In the genomic region with DNA sequence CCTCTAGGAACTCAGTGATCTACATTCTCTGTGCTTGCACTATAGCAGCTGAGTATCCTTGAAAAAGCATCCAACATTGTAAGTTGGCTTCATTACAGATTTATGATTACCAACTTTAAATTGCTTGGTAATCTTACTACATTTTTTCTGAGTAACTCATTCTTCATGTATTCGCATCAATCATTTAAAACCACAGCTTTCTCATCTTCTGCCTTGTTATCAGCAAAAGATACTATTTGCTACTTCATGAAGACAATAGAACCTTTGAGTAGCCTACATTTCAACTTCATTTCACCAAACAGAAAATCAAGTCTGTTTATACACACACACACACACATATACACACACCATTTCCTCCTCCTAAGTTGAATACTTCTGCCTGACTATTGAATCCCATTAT, we compare ENCODE assay signal across 23 cellular contexts. TPM values are rescaled to one million over a fixed set of nuclear protein-coding genes. Genes with fewer than 3 reads are reported as not detected.
DNase-seq lines count a peak whose midpoint lies in the region; ATAC-seq and TF ChIP-seq lines count a peak whose summit lies in the region.
"Had no signal": no experiment of that assay in that cellular context is flagged by ENCODE, and none has a peak within 500 bp of the region (broad histone marks: within the 10 kb centered on the region; RNA-seq: fewer than 3 reads in every experiment).

No MANE protein-coding gene starts in this region.

- POLR2A ChIA-PET in PC-3 (lab: Charles Lee; ENCODE audit: unreplicated experiment) = no interaction called here

- H3K27me3 Mint-ChIP-seq in Calu3 (ENCODE audit: unreplicated experiment) (no peaks in the 10 kb centered on the region), type B pancreatic cell (no peaks in the 10 kb centered on the region)
- H3K27me3 Mint-ChIP-seq: CD4-positive, CD25-positive, alpha-beta regulatory T cell had no signal

- H3K4me1 Mint-ChIP-seq in Calu3 (ENCODE audit: low read depth, unreplicated experiment) = peaks cover 41% of the 10 kb centered on the region
- H3K4me1 Mint-ChIP-seq in type B pancreatic cell (ENCODE audit: unreplicated experiment) = no peaks in the 10 kb centered on the region
- H3K4me1 Mint-ChIP-seq: CD4-positive, CD25-positive, alpha-beta regulatory T cell had no signal

- no peaks in the 10 kb centered on the region for H3K27me3 ChIP-seq in PC-3 (ENCODE audit: low read length)

- H4K20me1 ChIP-seq in PC-3 (ENCODE audit: low read length) = no peaks in the 10 kb centered on the region

- no peaks in the 10 kb centered on the region for H3F3A ChIP-seq in PC-3 (ENCODE audit: low read length, unreplicated experiment)

- H3K9ac ChIP-seq in PC-3 (ENCODE audit: low read length) = no peak overlapping the region

- H3K4me3 Mint-ChIP-seq in Calu3 (ENCODE audit: low read depth, unreplicated experiment) (no peak overlapping the region), type B pancreatic cell (no peak overlapping the region)
- H3K4me3 Mint-ChIP-seq: CD4-positive, CD25-positive, alpha-beta regulatory T cell had no signal

- TF ChIP-seq CTCF in Calu3 (IDR thresholded peaks at IDR 0.05; ENCODE audit: unreplicated experiment) (no peak), PC-3 (conservative IDR thresholded peaks at IDR 0.05; ENCODE audit: low read depth, low read length) (no peak), choroid plexus epithelial cell (conservative IDR thresholded peaks at IDR 0.05; ENCODE audit: low read depth, low read length) (no peak), type B pancreatic cell (conservative IDR thresholded peaks at IDR 0.05) (no peak)

- no peak overlapping the region for H3K27ac ChIP-seq in PC-3 (ENCODE audit: low read length)

- H3K4me3 ChIP-seq in PC-3 (ENCODE audit: low read length) (no peak overlapping the region), choroid plexus epithelial cell (ENCODE audit: low read depth, low read length) (no peak overlapping the region)
- H3K4me3 ChIP-seq: K562 had no signal

- H3K4me2 ChIP-seq in PC-3 (ENCODE audit: low read length) = no peak overlapping the region

- CTCF ChIA-PET in Calu3 (lab: Charles Lee) (no interaction called here), PC-3 (lab: Charles Lee) (no interaction called here)

- H3K4me1 ChIP-seq in PC-3 (ENCODE audit: insufficient read depth, low read length) = no peaks in the 10 kb centered on the region; the same call in 1 of the 2 replicates

- no peak for ATAC-seq in PC-3
- ATAC-seq: K562, Right ventricle myocardium inferior had no signal

- intact Hi-C loops in Calu3 (cut with micrococcal nuclease; ENCODE audit: unreplicated experiment) (loop anchor here (2.0 kb wide), 1 partner anchor 15 kb away; no protein-coding TSS in a partner anchor), PC-3 (cut with micrococcal nuclease) (no loop called here)

- no peaks in the 10 kb centered on the region for H3K36me3 ChIP-seq in PC-3 (ENCODE audit: low read depth, low read length)

- no peaks in the 10 kb centered on the region for H3K79me2 ChIP-seq in PC-3 (ENCODE audit: low read length)

- H3K9me3 ChIP-seq in PC-3 (ENCODE audit: low read length) = no peaks in the 10 kb centered on the region

- BruUV-seq in Calu3 (replicated peaks; lab: Mats Ljungman, UMichigan) (no TSS peak), PC-3 (replicated peaks; lab: Mats Ljungman, UMichigan) (no TSS peak)

- H2AFZ ChIP-seq in PC-3 (ENCODE audit: low read length) = no peak overlapping the region

- H3K9me3 Mint-ChIP-seq in Calu3 (ENCODE audit: low read depth, unreplicated experiment) = peaks cover 2% of the 10 kb centered on the region
- no peaks in the 10 kb centered on the region for H3K9me3 Mint-ChIP-seq in type B pancreatic cell

- H3K27ac Mint-ChIP-seq in Calu3 (ENCODE audit: unreplicated experiment) (peak overlapping the region; percentile 48), type B pancreatic cell (no peak overlapping the region)
- H3K27ac Mint-ChIP-seq: CD4-positive, CD25-positive, alpha-beta regulatory T cell had no signal

- H3K36me3 Mint-ChIP-seq in Calu3 (ENCODE audit: insufficient read depth, unreplicated experiment) (no peaks in the 10 kb centered on the region), type B pancreatic cell (no peaks in the 10 kb centered on the region)
- H3K36me3 Mint-ChIP-seq: CD4-positive, CD25-positive, alpha-beta regulatory T cell had no signal

- peak; percentile 9 for DNase-seq in Calu3
- peak; percentile 49 for DNase-seq in PC-3
- peak; percentile 14 for DNase-seq in choroid plexus epithelial cell (ENCODE audit: low read depth)
- DNase-seq in foreskin melanocyte = peak; percentile 76
- no peak for DNase-seq in activated CD8-positive, alpha-beta memory T cell treated with anti-CD3 and anti-CD28 coated beads, Interleukin-2, amount 50 U/mL, for 48 hours
- no peak for DNase-seq in iPS-NIHi11 (ENCODE audit: low spot score)
- DNase-seq in kidney tubule cell (ENCODE audit: low spot score) = no peak
- no peak for DNase-seq in type B pancreatic cell (ENCODE audit: extremely low spot score, unreplicated experiment)
- DNase-seq: CD4-positive, CD25-positive, alpha-beta regulatory T cell; COR-L47; DND-41; MM.1S; NCI-H1092; NCI-H1436; NCI-H2029; NCI-H345; NCI-H524 treated with DMSO at 0.1 percent for 48 hours; NCI-H82 had no signal

- no peaks in the 10 kb centered on the region for H3K9me2 ChIP-seq in PC-3 (replicated peaks; ENCODE audit: low read length)

RNA-seq across cellular contexts. Expression of a gene that starts 6.2 kb away (rescaled TPM):
- total RNA-seq in Calu3 (2022) (not detected in 2 replicates), PC-3 (2014; rRNA removed) (not detected in 2 replicates), type B pancreatic cell (ENCODE audit: low replicate concordance) (not detected in 2 replicates)
- total RNA-seq: CD4-positive, CD25-positive, alpha-beta regulatory T cell; H1; K562; LHCN-M2; OCI-LY7; Right ventricle myocardium inferior had no signal

Comparison
In these comparisons a context has a peak if more than half of its experiments do, and no peak if none do; other contexts are left out.
1. DNase-seq: peak in Calu3 (single experiment), PC-3 (single experiment), choroid plexus epithelial cell (single experiment) and foreskin melanocyte (single experiment); none in activated CD8-positive, alpha-beta memory T cell treated with anti-CD3 and anti-CD28 coated beads, Interleukin-2, amount 50 U/mL, for 48 hours (single experiment), iPS-NIHi11 (single experiment), kidney tubule cell (single experiment) and type B pancreatic cell (single experiment).